In genomic region chr11:124865181-124865901, GRCh38 we compare ENCODE assay signal across 8 cellular contexts. TPM values are rescaled to one million over a fixed set of nuclear protein-coding genes. Genes with fewer than 3 reads are reported as not detected.
DNase-seq lines count a peak whose midpoint lies in the region; ATAC-seq, FAIRE-seq and TF ChIP-seq lines count a peak whose summit lies in the region.

ROBO3 (plus strand) TSS chr11:124865432; CDS start chr11:124865578, 146 bp downstream.

- H3K4me2 ChIP-seq in A549 (peak within 1 kb of the TSS; percentile 90), mammary epithelial cell (ENCODE audit: insufficient read depth, low read depth, low read length) (peak within 1 kb of the TSS; percentile 67), Karpas-422 (ENCODE audit: low read depth, low read length, poor library complexity, severe bottlenecking) (no peak within 1 kb of the TSS)

- H3K36me3 ChIP-seq in mammary epithelial cell (ENCODE audit: insufficient read depth, low read length) (no peaks in the 10 kb centered on the region), Karpas-422 (ENCODE audit: insufficient read depth, low read length) (no peaks in the 10 kb centered on the region)

- H3K9me3 Mint-ChIP-seq in HFFc6 (no peaks in the 10 kb centered on the region), mesothelial cell of epicardium (no peaks in the 10 kb centered on the region)
- no peaks in the 10 kb centered on the region for H3K9me3 Mint-ChIP-seq in activated naive CD4-positive, alpha-beta T cell treated with anti-CD3 and anti-CD28 coated beads, Interleukin-2, amount 10 ng/mL, durations not matched to agents 7 days and 5 days

- H3K9me2 ChIP-seq in Karpas-422 (replicated peaks; ENCODE audit: insufficient read depth, low read length), result no peaks in the 10 kb centered on the region

- H3K4me3 ChIP-seq in A549 (peak within 1 kb of the TSS; percentile 40), mammary epithelial cell (replicated peaks in 1 of 3; ENCODE audit: insufficient read depth in 1 of 3, low read depth in 2 of 3, low read length in 3 of 3) (peak within 1 kb of the TSS in 1 of 3 experiments; percentile 11), Karpas-422 (ENCODE audit: low read length) (no peak within 1 kb of the TSS)

- H4K20me1 ChIP-seq in mammary epithelial cell (ENCODE audit: insufficient read depth, low read length) (peaks cover 1% of the 10 kb centered on the region), Karpas-422 (ENCODE audit: insufficient read depth, low read depth, low read length) (no peaks in the 10 kb centered on the region)

- TF ChIP-seq EP300 in A549 (IDR thresholded peaks at IDR 0.05), result no peak

- TF ChIP-seq POLR2A in A549 (IDR thresholded peaks at IDR 0.05; ENCODE audit: low read length), result no peak

- 22% methylated on average over 36 of the region's 53 CpGs for WGBS in A549 (ENCODE audit: missing lambda C conversion rate)
- 6% methylated on average over 16 of the region's 53 CpGs for WGBS in mammary epithelial cell (ENCODE audit: low coverage, missing lambda C conversion rate)

- no peak for FAIRE-seq in A549 (lab: Jason Lieb, UNC)

- H3K4me1 Mint-ChIP-seq in HFFc6 (ENCODE audit: low read depth) (peaks cover 19% of the 10 kb centered on the region), mesothelial cell of epicardium (peaks cover 12% of the 10 kb centered on the region)
- peaks cover 37% of the 10 kb centered on the region for H3K4me1 Mint-ChIP-seq in activated naive CD4-positive, alpha-beta T cell treated with anti-CD3 and anti-CD28 coated beads, Interleukin-2, amount 10 ng/mL, durations not matched to agents 7 days and 5 days

- H3K9me3 ChIP-seq in A549, result 0 out of 3 replicates have a peak, but pooled peaks cover 3% of the 10 kb centered on the region
- H3K9me3 ChIP-seq in mammary epithelial cell (replicated peaks; ENCODE audit: insufficient read depth, low read length), result no peaks in the 10 kb centered on the region
- H3K9me3 ChIP-seq in Karpas-422 (ENCODE audit: low read length), result no peaks in the 10 kb centered on the region

- H3K27ac Mint-ChIP-seq in HFFc6, result no peak within 1 kb of the TSS
- H3K27ac Mint-ChIP-seq in mesothelial cell of epicardium, result no peak within 1 kb of the TSS
- no peak within 1 kb of the TSS for H3K27ac Mint-ChIP-seq in activated naive CD4-positive, alpha-beta T cell treated with anti-CD3 and anti-CD28 coated beads, Interleukin-2, amount 10 ng/mL, durations not matched to agents 7 days and 5 days

- dilution Hi-C loops in mammary epithelial cell (cut with HindIII; ENCODE audit: low sequenced_read_pairs), result no loop called here

- peaks cover 64% of the 10 kb centered on the region for H3K27me3 ChIP-seq in mammary epithelial cell (ENCODE audit: insufficient read depth, low read length)
- H3K27me3 ChIP-seq in Karpas-422 (ENCODE audit: low read length), result no peaks in the 10 kb centered on the region

- peak in 1 of 2 experiments; percentile 54; a peak in 3 of 6 replicates for ATAC-seq in A549
- no peak for ATAC-seq in left lobe of liver
- ATAC-seq in GM21619 (IDR thresholded peaks at IDR 0.05; ENCODE audit: unreplicated experiment), result no peak

- DNase-seq in A549 (ENCODE audit: low read depth in 1 of 2, low spot score in 1 of 2) (no peak), HFFc6 (no peak), mammary epithelial cell (no peak), mesothelial cell of epicardium (ENCODE audit: low spot score in 2 of 2, unreplicated experiment in 2 of 2) (peak in 1 of 2 experiments; percentile 38), left lobe of liver (ENCODE audit: low spot score) (no peak), Karpas-422 (no peak)
- DNase-seq in activated naive CD4-positive, alpha-beta T cell treated with anti-CD3 and anti-CD28 coated beads, Interleukin-2, amount 10 ng/mL, durations not matched to agents 7 days and 5 days, result no peak

- peak within 1 kb of the TSS; percentile 13 for H2AFZ ChIP-seq in mammary epithelial cell (ENCODE audit: low read depth, low read length)
- no peak within 1 kb of the TSS for H2AFZ ChIP-seq in Karpas-422 (ENCODE audit: low read length)

- TF ChIP-seq CTCF in A549 (IDR thresholded peaks at IDR 0.05), result no peak
- TF ChIP-seq CTCF in HFFc6 (IDR thresholded peaks at IDR 0.05), result no peak
- no peak for TF ChIP-seq CTCF in mammary epithelial cell (conservative IDR thresholded peaks at IDR 0.05 in 1 of 2, IDR thresholded peaks at IDR 0.05 in 1 of 2; ENCODE audit: extremely low read depth in 1 of 2, insufficient read depth in 1 of 2, low read depth in 1 of 2, low read length in 2 of 2)
- TF ChIP-seq CTCF in mesothelial cell of epicardium (IDR thresholded peaks at IDR 0.05; ENCODE audit: unreplicated experiment), result no peak

- H3K79me2 ChIP-seq in mammary epithelial cell (ENCODE audit: insufficient read depth, low read length), result no peaks in the 10 kb centered on the region
- H3K79me2 ChIP-seq in Karpas-422 (ENCODE audit: low read length), result no peaks in the 10 kb centered on the region

- TF ChIP-seq RAD21 in A549 (conservative IDR thresholded peaks at IDR 0.05 in 1 of 2, IDR thresholded peaks at IDR 0.05 in 1 of 2), result no peak

- in situ Hi-C loops in mammary epithelial cell (cut with MboI; ENCODE audit: low sequenced_read_pairs in 2 of 2), result no loop called here

- no peaks in the 10 kb centered on the region for H3K36me3 Mint-ChIP-seq in HFFc6 (ENCODE audit: low read depth)
- H3K36me3 Mint-ChIP-seq in mesothelial cell of epicardium, result no peaks in the 10 kb centered on the region
- no peaks in the 10 kb centered on the region for H3K36me3 Mint-ChIP-seq in activated naive CD4-positive, alpha-beta T cell treated with anti-CD3 and anti-CD28 coated beads, Interleukin-2, amount 10 ng/mL, durations not matched to agents 7 days and 5 days

- intact Hi-C loops in mammary epithelial cell (cut with micrococcal nuclease), result loop anchor here (10.0 kb wide), 1 partner anchor 461 kb away; no protein-coding TSS in a partner anchor

- POLR2A ChIA-PET in A549 (lab: Yijun Ruan, JAX), result no interaction called here

- CTCF ChIA-PET in A549 (lab: Yijun Ruan, JAX) (interaction anchor here (0.7 to 4.6 kb wide), 20 partner anchors 7 to 204 kb away, joined by 3 to 38 read pairs (median 6); partner anchors contain the start of genes CCDC15, ESAM, SIAE and SPA17), mammary epithelial cell (lab: Charles Lee; ENCODE audit: low non-redundant PET) (interaction anchor here (0.7 to 0.8 kb wide), 2 partner anchors 9 to 67 kb away, joined by 3 to 6 read pairs; no protein-coding TSS in a partner anchor)
- CTCF ChIA-PET in activated naive CD4-positive, alpha-beta T cell treated with anti-CD3 and anti-CD28 coated beads, Interleukin-2, amount 10 ng/mL, durations not matched to agents 7 days and 5 days (lab: Charles Lee), result interaction anchor here (0.9 to 2.7 kb wide), 12 partner anchors 11 to 221 kb away, joined by 3 to 26 read pairs (median 4); partner anchors contain the start of gene VSIG2

- H3K27ac ChIP-seq in A549, result no peak within 1 kb of the TSS
- no peak within 1 kb of the TSS for H3K27ac ChIP-seq in mammary epithelial cell (ENCODE audit: insufficient read depth, low read depth, low read length)
- no peak within 1 kb of the TSS for H3K27ac ChIP-seq in Karpas-422 (ENCODE audit: low read length)

- H3K27me3 Mint-ChIP-seq in HFFc6 (ENCODE audit: insufficient read depth) (peaks cover 67% of the 10 kb centered on the region), mesothelial cell of epicardium (ENCODE audit: low read depth) (peaks cover 100% of the 10 kb centered on the region)
- H3K27me3 Mint-ChIP-seq in activated naive CD4-positive, alpha-beta T cell treated with anti-CD3 and anti-CD28 coated beads, Interleukin-2, amount 10 ng/mL, durations not matched to agents 7 days and 5 days, result peaks cover 100% of the 10 kb centered on the region

- BruUV-seq in mammary epithelial cell (replicated peaks; lab: Mats Ljungman, UMichigan), result no TSS peak

- no peak within 1 kb of the TSS for H3K9ac ChIP-seq in mammary epithelial cell (ENCODE audit: insufficient read depth, low read length)
- no peak within 1 kb of the TSS for H3K9ac ChIP-seq in Karpas-422 (ENCODE audit: low read length)

- peaks cover 14% of the 10 kb centered on the region; the same call in 2 of the 3 replicates for H3K4me1 ChIP-seq in A549
- H3K4me1 ChIP-seq in mammary epithelial cell (ENCODE audit: insufficient read depth, low read length), result peaks cover 25% of the 10 kb centered on the region
- H3K4me1 ChIP-seq in Karpas-422 (ENCODE audit: low read length), result no peaks in the 10 kb centered on the region

- H3K4me3 Mint-ChIP-seq in HFFc6, result peak within 1 kb of the TSS; percentile 64; the same call in 1 of the 2 replicates
- peak within 1 kb of the TSS; percentile 42 for H3K4me3 Mint-ChIP-seq in mesothelial cell of epicardium
- no peak within 1 kb of the TSS for H3K4me3 Mint-ChIP-seq in activated naive CD4-positive, alpha-beta T cell treated with anti-CD3 and anti-CD28 coated beads, Interleukin-2, amount 10 ng/mL, durations not matched to agents 7 days and 5 days

TF ChIP-seq in A549, 52 proteins besides CTCF, POLR2A, EP300 and RAD21 (continues in another document):
- no peak for TF ChIP-seq MAFK (IDR thresholded peaks at IDR 0.05; ENCODE audit: partially characterized antibody)
- TF ChIP-seq HOXA7 (CRISPR knock-in tag; IDR thresholded peaks at IDR 0.05), result no peak
- no peak for TF ChIP-seq HDAC2 (IDR thresholded peaks at IDR 0.05)
- no peak for TF ChIP-seq EHMT2 (IDR thresholded peaks at IDR 0.05; ENCODE audit: low read depth)
- no peak for TF ChIP-seq ZSCAN20 (CRISPR knock-in tag; IDR thresholded peaks at IDR 0.05)
- TF ChIP-seq USF2 (IDR thresholded peaks at IDR 0.05), result no peak
- no peak for TF ChIP-seq SREBF2 (IDR thresholded peaks at IDR 0.05)

RNA-seq across cellular contexts. Expression of gene ROBO3, which starts in this region (rescaled TPM):
- polyA plus RNA-seq in A549 (2011; rRNA removed) (2.1 and 3.0 TPM in 2 replicates), A549 (2017; fragmentation: RNase III; extraction: RNeasy Plus Mini Kit Qiagen cat#74134 plus additional on column Dnase treatment) (2.6 to 2.8 TPM (median 2.8 TPM) in 3 replicates), mammary epithelial cell (68.7 TPM)
- 3.1 and 4.1 TPM in 2 replicates for polyA plus RNA-seq in A549 (2012; cell fraction: cytosol; rRNA removed)
- polyA plus RNA-seq in A549 (2012; cell fraction: nucleus; rRNA removed), result 15.0 and 15.2 TPM in 2 replicates
- polyA minus RNA-seq in A549 (2011; rRNA and poly(A)+ RNA removed), result 1.2 and 3.2 TPM in 2 replicates
- total RNA-seq in HFFc6 (2021; fragmentation: NEBNext Ultra II Directional; extraction: Animal tissue kit (Norgen Biotek cat#: 25700)), result 1 to 10 TPM; 1.9 to 3.3 (median 2.6) TPM
- total RNA-seq in mammary epithelial cell (10 to 100 TPM; 38.7 to 94.3 TPM), mesothelial cell of epicardium (26.0 to 26.7 TPM (median 26.4 TPM) in 3 replicates), left lobe of liver (1.5 TPM)
- polyA minus RNA-seq in mammary epithelial cell, result 53.6 TPM
- 6.6 and 13.8 TPM in 2 replicates for total RNA-seq in Karpas-422 (2014; rRNA removed; shearing (Covaris generic); ENCODE audit: low replicate concordance)
